Comparison of ENCODE assay signal across 24 cellular contexts in the genomic region with DNA sequence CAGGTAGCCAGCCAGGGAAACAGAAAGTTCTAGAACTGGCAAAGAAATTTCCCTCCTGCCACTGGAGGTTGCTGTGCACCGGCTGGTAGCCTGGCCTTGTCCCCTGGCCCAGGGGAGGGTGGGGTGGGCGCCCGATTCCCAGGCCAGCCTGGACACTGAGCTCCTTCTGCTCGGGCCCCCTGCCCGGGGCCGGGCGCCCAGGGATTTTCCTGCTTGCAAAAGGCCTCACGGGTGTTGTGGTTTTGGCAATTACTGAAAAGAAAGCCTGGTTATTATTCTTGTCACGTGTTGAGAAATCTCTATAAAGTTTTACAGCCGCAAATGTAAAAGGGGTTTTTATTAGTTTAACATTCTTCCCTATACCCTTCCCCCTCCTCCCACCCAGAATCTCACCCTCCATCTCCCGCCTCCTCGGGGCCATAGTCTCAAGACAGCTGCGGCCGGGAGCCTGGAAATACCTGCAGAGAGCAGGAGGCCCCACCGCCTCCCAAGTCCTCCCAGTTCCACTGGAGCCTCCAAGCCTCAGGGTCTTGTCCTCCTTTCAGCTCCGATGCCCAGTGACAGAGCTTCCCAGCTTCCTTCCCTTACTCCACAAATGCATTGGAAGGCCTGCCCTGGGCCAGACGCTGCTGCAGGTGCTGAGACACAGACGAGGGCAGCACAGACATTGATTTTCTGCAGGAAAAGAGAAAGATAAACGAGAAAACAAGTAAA.
DNase-seq lines count a peak whose midpoint lies in the region; ATAC-seq and TF ChIP-seq lines count a peak whose summit lies in the region.
"Had no signal": no experiment of that assay in that cellular context is flagged by ENCODE, and none has a peak within 500 bp of the region (broad histone marks: within the 10 kb centered on the region; RNA-seq: fewer than 3 reads in every experiment).

No MANE protein-coding gene starts in this region.

- H3K9ac ChIP-seq in endodermal cell (ENCODE audit: extremely low read depth, low read length, poor library complexity, severe bottlenecking), result no peak overlapping the region
- H3K9ac ChIP-seq: GM23248 had no signal

- H3K4me3 ChIP-seq in NB4 (ENCODE audit: low read depth, low read length), result no peak overlapping the region
- H3K4me3 ChIP-seq in endodermal cell (ENCODE audit: low read length), result no peak overlapping the region
- H3K4me3 ChIP-seq: GM23248, psoas muscle, upper lobe of left lung had no signal

- no peaks in the 10 kb centered on the region for H3K9me3 Mint-ChIP-seq in endodermal cell
- H3K9me3 Mint-ChIP-seq: stimulated activated naive CD8-positive, alpha-beta T cell treated with anti-CD3 and anti-CD28 coated beads, Interleukin-15, amount 100 ng/mL, for 72 hours had no signal

- no peak overlapping the region for H3K4me3 Mint-ChIP-seq in endodermal cell
- H3K4me3 Mint-ChIP-seq: activated naive CD8-positive, alpha-beta T cell treated with anti-CD3 and anti-CD28 coated beads for 36 hours; activated T-cell treated with anti-CD3 and anti-CD28 coated beads, Interleukin-2, amount 50 U/mL, for 72 hours; dendritic cell treated with granulocyte-macrophage colony-stimulating factor and Interleukin-4, amounts not matched to agents 40 ng/mL and 50 ng/mL, for 4 days; naive thymus-derived CD8-positive, alpha-beta T cell; stimulated activated naive CD8-positive, alpha-beta T cell treated with anti-CD3 and anti-CD28 coated beads, Interleukin-15, amount 100 ng/mL, for 72 hours had no signal

- peaks cover 9% of the 10 kb centered on the region for H3K9me3 ChIP-seq in endodermal cell (ENCODE audit: control insufficient read depth, low read length)
- H3K9me3 ChIP-seq: psoas muscle, upper lobe of left lung had no signal

- peaks cover 9% of the 10 kb centered on the region for H3K4me1 Mint-ChIP-seq in endodermal cell
- H3K4me1 Mint-ChIP-seq: activated naive CD8-positive, alpha-beta T cell treated with anti-CD3 and anti-CD28 coated beads for 36 hours; naive thymus-derived CD8-positive, alpha-beta T cell; stimulated activated naive CD8-positive, alpha-beta T cell treated with anti-CD3 and anti-CD28 coated beads, Interleukin-15, amount 100 ng/mL, for 72 hours had no signal

- H3K36me3 Mint-ChIP-seq in endodermal cell (ENCODE audit: low read depth), result no peaks in the 10 kb centered on the region
- H3K36me3 Mint-ChIP-seq: activated naive CD8-positive, alpha-beta T cell treated with anti-CD3 and anti-CD28 coated beads for 36 hours; naive thymus-derived CD8-positive, alpha-beta T cell had no signal

- H3K27ac Mint-ChIP-seq in endodermal cell, result peak overlapping the region; percentile 13
- H3K27ac Mint-ChIP-seq: activated naive CD8-positive, alpha-beta T cell treated with anti-CD3 and anti-CD28 coated beads for 36 hours; activated T-cell treated with anti-CD3 and anti-CD28 coated beads, Interleukin-2, amount 50 U/mL, for 72 hours; dendritic cell treated with granulocyte-macrophage colony-stimulating factor and Interleukin-4, amounts not matched to agents 40 ng/mL and 50 ng/mL, for 4 days; naive thymus-derived CD8-positive, alpha-beta T cell had no signal

- ATAC-seq in GM21515 (IDR thresholded peaks at IDR 0.05; ENCODE audit: unreplicated experiment), result no peak
- ATAC-seq: activated T-cell treated with anti-CD3 and anti-CD28 coated beads, Interleukin-2, amount 50 U/mL, for 72 hours; naive thymus-derived CD8-positive, alpha-beta T cell; psoas muscle; SK-N-SH treated with all-trans-retinoic acid at 6 μM for 48 hours; stimulated activated naive CD8-positive, alpha-beta T cell treated with anti-CD3 and anti-CD28 coated beads, Interleukin-15, amount 100 ng/mL, for 72 hours had no signal

- DNase-seq in NB4 (ENCODE audit: low read depth) (peak; percentile 15), endodermal cell (no peak), midbrain (lab: John Stamatoyannopoulos, UW) (peak; percentile 74), substantia nigra (lab: John Stamatoyannopoulos, UW) (peak in 39 of 49 donors; percentile 20 to 83 (median 59)), A172 (ENCODE audit: low spot score) (no peak), glomerular visceral epithelial cell (ENCODE audit: extremely low spot score) (no peak)
- DNase-seq: activated CD4-positive, CD25-positive, alpha-beta regulatory T cell treated with anti-CD3 and anti-CD28 coated beads, Interleukin-2, amount 50 U/mL, for 72 hours; activated naive CD8-positive, alpha-beta T cell treated with anti-CD3 and anti-CD28 coated beads for 36 hours; activated T-cell treated with anti-CD3 and anti-CD28 coated beads, Interleukin-2, amount 50 U/mL, for 72 hours; DMS79; GM23248; naive thymus-derived CD8-positive, alpha-beta T cell; NCI-H1092 treated with DMSO at 0.1 percent for 48 hours; NCI-H2029 treated with DMSO at 0.1 percent for 48 hours; NCI-H446; psoas muscle; RPMI8226; stimulated activated CD4-positive, alpha-beta T cell treated with anti-CD3 and anti-CD28 coated beads, Interleukin-4, amount 100 ng/mL, for 4 hours; stimulated activated naive CD8-positive, alpha-beta T cell treated with anti-CD3 and anti-CD28 coated beads, Interleukin-15, amount 100 ng/mL, for 72 hours; T1000 had no signal

- no peaks in the 10 kb centered on the region for H3K4me1 ChIP-seq in endodermal cell (ENCODE audit: control insufficient read depth, insufficient read depth, low read length)
- H3K4me1 ChIP-seq: psoas muscle, upper lobe of left lung had no signal

- no peak overlapping the region for H3K27ac ChIP-seq in endodermal cell (ENCODE audit: low read depth, low read length)
- no peak overlapping the region for H3K27ac ChIP-seq in substantia nigra (ENCODE audit: low read depth, low read length, poor library complexity, severe bottlenecking)
- H3K27ac ChIP-seq: GM23248, psoas muscle, upper lobe of left lung had no signal

- WGBS in endodermal cell (ENCODE audit: insufficient coverage in 1 of 2, insufficient read length in 1 of 2), 2 experiments, result 90 to 91% methylated on average over 7 to 18 of the region's 19 CpGs

- H3K36me3 ChIP-seq in endodermal cell (ENCODE audit: control insufficient read depth, insufficient read depth, low read length), result no peaks in the 10 kb centered on the region
- H3K36me3 ChIP-seq: upper lobe of left lung had no signal

- TF ChIP-seq CTCF in NB4 (IDR thresholded peaks at IDR 0.05; ENCODE audit: low read depth, low read length) (no peak), endodermal cell (conservative IDR thresholded peaks at IDR 0.05) (no peak)

- TF ChIP-seq POLR2A in NB4 (IDR thresholded peaks at IDR 0.05; ENCODE audit: extremely low read depth, insufficient read length), result no peak

- H3K27me3 ChIP-seq in endodermal cell (ENCODE audit: control insufficient read depth, insufficient read depth, low read length, poor library complexity, severe bottlenecking), result no peaks in the 10 kb centered on the region
- H3K27me3 ChIP-seq: upper lobe of left lung had no signal

- H3K27me3 Mint-ChIP-seq in endodermal cell (ENCODE audit: insufficient read depth), result no peaks in the 10 kb centered on the region

Comparison
In these comparisons a context has a peak if more than half of its experiments do, and no peak if none do; other contexts are left out.
1. DNase-seq: peak in NB4 (single experiment), midbrain (single experiment) and substantia nigra (39 of 49); none in endodermal cell (single experiment), A172 (single experiment) and glomerular visceral epithelial cell (single experiment).